ENCODE assay signal across 2 cellular contexts in the genomic region with DNA sequence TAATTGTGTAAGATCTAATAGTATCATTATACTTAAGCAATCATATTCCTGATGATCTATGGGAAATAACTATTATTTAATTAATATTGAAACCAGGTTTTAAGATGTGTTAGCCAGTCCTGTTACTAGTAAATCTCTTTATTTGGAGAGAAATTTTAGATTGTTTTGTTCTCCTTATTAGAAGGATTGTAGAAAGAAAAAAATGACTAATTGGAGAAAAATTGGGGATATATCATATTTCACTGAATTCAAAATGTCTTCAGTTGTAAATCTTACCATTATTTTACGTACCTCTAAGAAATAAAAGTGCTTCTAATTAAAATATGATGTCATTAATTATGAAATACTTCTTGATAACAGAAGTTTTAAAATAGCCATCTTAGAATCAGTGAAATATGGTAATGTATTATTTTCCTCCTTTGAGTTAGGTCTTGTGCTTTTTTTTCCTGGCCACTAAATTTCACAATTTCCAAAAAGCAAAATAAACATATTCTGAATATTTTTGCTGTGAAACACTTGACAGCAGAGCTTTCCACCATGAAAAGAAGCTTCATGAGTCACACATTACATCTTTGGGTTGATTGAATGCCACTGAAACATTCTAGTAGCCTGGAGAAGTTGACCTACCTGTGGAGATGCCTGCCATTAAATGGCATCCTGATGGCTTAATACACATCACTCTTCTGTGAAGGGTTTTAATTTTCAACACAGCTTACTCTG.
A peak's percentile ranks its signal among the peaks of the same experiment; 100 is the strongest.
TF ChIP-seq lines count a peak whose summit lies in the region.

No MANE protein-coding gene starts in this region.

TF ChIP-seq in IMR-90, 13 proteins besides CTCF, POLR2A, EP300 and RAD21:
- TF ChIP-seq MAFK (IDR thresholded peaks at IDR 0.05; ENCODE audit: low read depth, low read length) (no peak), BHLHE40 (IDR thresholded peaks at IDR 0.05; ENCODE audit: low read depth, low read length) (no peak), MAZ (IDR thresholded peaks at IDR 0.05; ENCODE audit: borderline replicate concordance, low read depth, low read length) (no peak), CEBPB (IDR thresholded peaks at IDR 0.05; ENCODE audit: low read depth, low read length) (peak; percentile 91), CHD1 (IDR thresholded peaks at IDR 0.05; ENCODE audit: low read depth, low read length) (no peak), FOS (IDR thresholded peaks at IDR 0.05; ENCODE audit: low read depth, low read length) (peak; percentile 49)
- TF ChIP-seq, protein P1, sequence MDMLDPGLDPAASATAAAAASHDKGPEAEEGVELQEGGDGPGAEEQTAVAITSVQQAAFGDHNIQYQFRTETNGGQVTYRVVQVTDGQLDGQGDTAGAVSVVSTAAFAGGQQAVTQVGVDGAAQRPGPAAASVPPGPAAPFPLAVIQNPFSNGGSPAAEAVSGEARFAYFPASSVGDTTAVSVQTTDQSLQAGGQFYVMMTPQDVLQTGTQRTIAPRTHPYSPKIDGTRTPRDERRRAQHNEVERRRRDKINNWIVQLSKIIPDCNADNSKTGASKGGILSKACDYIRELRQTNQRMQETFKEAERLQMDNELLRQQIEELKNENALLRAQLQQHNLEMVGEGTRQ (IDR thresholded peaks at IDR 0.05; ENCODE audit: low read depth, low read length): no peak

TF ChIP-seq in GM12878, 131 proteins besides CTCF, POLR2A, EP300 and RAD21:
- TF ChIP-seq POLR2AphosphoS5 (IDR thresholded peaks at IDR 0.05; ENCODE audit: low read length): peak; percentile 9; the same call in 1 of the 2 replicates
- no peak for TF ChIP-seq FOXM1 (IDR thresholded peaks at IDR 0.05; ENCODE audit: low read depth, low read length)
- TF ChIP-seq KAT2A (conservative IDR thresholded peaks at IDR 0.05; ENCODE audit: control insufficient read depth, low read depth, low read length): no peak
- no peak for TF ChIP-seq SREBF2 (IDR thresholded peaks at IDR 0.05; ENCODE audit: low read length)
- TF ChIP-seq BCL11A (IDR thresholded peaks at IDR 0.05; ENCODE audit: low read depth, low read length): no peak
- no peak for TF ChIP-seq SMC3 (IDR thresholded peaks at IDR 0.05; ENCODE audit: borderline replicate concordance, low read length)
- TF ChIP-seq NFYA (IDR thresholded peaks at IDR 0.05; ENCODE audit: borderline replicate concordance, low read depth, low read length): no peak
- peak; percentile 79 for TF ChIP-seq ATF7 (IDR thresholded peaks at IDR 0.05; ENCODE audit: low read depth)
TF ChIP-seq in GM12878: peak in this region for 2.
